ENCODE assay signal across 13 cellular contexts in the genomic region with DNA sequence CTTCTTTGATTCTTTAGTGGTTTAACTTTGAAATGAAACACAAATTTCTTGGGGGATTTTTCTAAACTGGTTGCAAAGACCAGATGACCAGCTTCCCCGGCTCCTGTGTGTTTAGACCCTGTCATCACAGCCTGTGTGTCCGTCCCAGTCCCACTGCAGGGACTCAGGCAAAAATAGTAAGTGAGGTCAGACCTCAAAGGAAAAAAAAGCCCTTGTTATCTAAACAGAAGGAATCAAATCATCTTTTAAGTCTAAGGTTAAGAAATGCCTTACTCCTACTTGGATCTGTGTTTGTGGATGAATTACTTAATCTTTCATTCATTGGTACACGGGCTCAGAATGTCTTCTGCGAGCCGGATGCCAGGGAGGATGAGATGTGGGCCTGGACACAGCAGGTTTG.
A peak's percentile ranks its signal among the peaks of the same experiment; 100 is the strongest.
DNase-seq lines count a peak whose midpoint lies in the region; ATAC-seq and TF ChIP-seq lines count a peak whose summit lies in the region.
"Had no signal": no experiment of that assay in that cellular context is flagged by ENCODE, and none has a peak within 500 bp of the region (broad histone marks: within the 10 kb centered on the region; RNA-seq: fewer than 3 reads in every experiment).

No MANE protein-coding gene starts in this region.

- no peaks in the 10 kb centered on the region for H3K36me3 Mint-ChIP-seq in osteocyte (ENCODE audit: unreplicated experiment)

- TF ChIP-seq CTCF in AG10803 (conservative IDR thresholded peaks at IDR 0.05; ENCODE audit: low read length): no peak
- TF ChIP-seq CTCF in gastroesophageal sphincter (IDR thresholded peaks at IDR 0.05): no peak
- TF ChIP-seq CTCF in osteocyte (IDR thresholded peaks at IDR 0.05): no peak

- no peaks in the 10 kb centered on the region for H3K36me3 ChIP-seq in gastroesophageal sphincter
- H3K36me3 ChIP-seq: pancreas had no signal

- TF ChIP-seq EP300 in gastroesophageal sphincter (IDR thresholded peaks at IDR 0.05): no peak

- H3K27me3 Mint-ChIP-seq in osteocyte (ENCODE audit: unreplicated experiment): no peaks in the 10 kb centered on the region

- TF ChIP-seq POLR2A in gastroesophageal sphincter (IDR thresholded peaks at IDR 0.05): no peak

- H3K27ac ChIP-seq in gastroesophageal sphincter: peak overlapping the region in 3 of 4 donors; percentile 44 to 71 (median 67)

- WGBS in gastroesophageal sphincter (ENCODE audit: low coverage in 1 of 2), 2 donors: 5 to 47% methylated on average over 4 to 5 of the region's 5 CpGs

- H3K9me3 ChIP-seq in gastroesophageal sphincter: no peaks in the 10 kb centered on the region
- H3K9me3 ChIP-seq: pancreas had no signal

- no peaks in the 10 kb centered on the region for H3K27me3 ChIP-seq in gastroesophageal sphincter
- H3K27me3 ChIP-seq: pancreas had no signal

- peak overlapping the region; percentile 70 for H3K27ac Mint-ChIP-seq in osteocyte (ENCODE audit: unreplicated experiment)

- H3K9me3 Mint-ChIP-seq in osteocyte (ENCODE audit: unreplicated experiment): no peaks in the 10 kb centered on the region

- H3K4me1 ChIP-seq in gastroesophageal sphincter: peaks cover 15 to 31% (median 21%) of the 10 kb centered on the region in 3 donors
- H3K4me1 ChIP-seq: pancreas had no signal

- DNase-seq in AG10803 (ENCODE audit: low read depth): peak; percentile 32
- DNase-seq in osteocyte (ENCODE audit: extremely low spot score, unreplicated experiment): no peak
- DNase-seq in GF-D8 (lab: John Stamatoyannopoulos, UW): no peak
- no peak for DNase-seq in DMS53 treated with DMSO at 0.1 percent for 48 hours (lab: John Stamatoyannopoulos, UW; ENCODE audit: unreplicated experiment)
- DNase-seq in NCI-H82 (lab: John Stamatoyannopoulos, UW): no peak
- DNase-seq: activated CD4-positive, alpha-beta T cell treated with anti-CD3 and anti-CD28 coated beads, Interleukin-2, amount 50 U/mL, for 4 hours; activated naive CD8-positive, alpha-beta T cell treated with anti-CD3 and anti-CD28 coated beads, Interleukin-2, amount 10 ng/mL, durations not matched to agents 7 days and 5 days; NCI-H510A; pancreas had no signal

- H3K4me1 Mint-ChIP-seq in osteocyte (ENCODE audit: unreplicated experiment): peaks cover 23% of the 10 kb centered on the region

- no peak overlapping the region for H3K4me3 Mint-ChIP-seq in osteocyte (ENCODE audit: unreplicated experiment)

- H3K4me3 ChIP-seq in AG10803 (ENCODE audit: low read length): no peak overlapping the region
- no peak overlapping the region for H3K4me3 ChIP-seq in gastroesophageal sphincter
- H3K4me3 ChIP-seq: pancreas had no signal

- ATAC-seq in SK-N-SH treated with all-trans-retinoic acid at 6 μM for 48 hours: peak; percentile 21; the same call in 2 of the 3 replicates
- peak; percentile 21 for ATAC-seq in gastroesophageal sphincter
- no peak for ATAC-seq in GM18907 (IDR thresholded peaks at IDR 0.05; ENCODE audit: unreplicated experiment)
- ATAC-seq: HCT116 had no signal

TF ChIP-seq in SK-N-SH treated with all-trans-retinoic acid at 6 μM for 48 hours, 23 proteins besides CTCF, POLR2A, EP300 and RAD21:
- no peak for TF ChIP-seq ZC3H10 (CRISPR knock-in tag; IDR thresholded peaks at IDR 0.05)
- no peak for TF ChIP-seq CSRNP3 (CRISPR knock-in tag; IDR thresholded peaks at IDR 0.05)
- no peak for TF ChIP-seq GLIS3 (CRISPR knock-in tag; IDR thresholded peaks at IDR 0.05)
- TF ChIP-seq ZFP3 (CRISPR knock-in tag; IDR thresholded peaks at IDR 0.05): no peak
- TF ChIP-seq BACH2 (CRISPR knock-in tag; IDR thresholded peaks at IDR 0.05; ENCODE audit: borderline replicate concordance): no peak
- TF ChIP-seq, protein P1, sequence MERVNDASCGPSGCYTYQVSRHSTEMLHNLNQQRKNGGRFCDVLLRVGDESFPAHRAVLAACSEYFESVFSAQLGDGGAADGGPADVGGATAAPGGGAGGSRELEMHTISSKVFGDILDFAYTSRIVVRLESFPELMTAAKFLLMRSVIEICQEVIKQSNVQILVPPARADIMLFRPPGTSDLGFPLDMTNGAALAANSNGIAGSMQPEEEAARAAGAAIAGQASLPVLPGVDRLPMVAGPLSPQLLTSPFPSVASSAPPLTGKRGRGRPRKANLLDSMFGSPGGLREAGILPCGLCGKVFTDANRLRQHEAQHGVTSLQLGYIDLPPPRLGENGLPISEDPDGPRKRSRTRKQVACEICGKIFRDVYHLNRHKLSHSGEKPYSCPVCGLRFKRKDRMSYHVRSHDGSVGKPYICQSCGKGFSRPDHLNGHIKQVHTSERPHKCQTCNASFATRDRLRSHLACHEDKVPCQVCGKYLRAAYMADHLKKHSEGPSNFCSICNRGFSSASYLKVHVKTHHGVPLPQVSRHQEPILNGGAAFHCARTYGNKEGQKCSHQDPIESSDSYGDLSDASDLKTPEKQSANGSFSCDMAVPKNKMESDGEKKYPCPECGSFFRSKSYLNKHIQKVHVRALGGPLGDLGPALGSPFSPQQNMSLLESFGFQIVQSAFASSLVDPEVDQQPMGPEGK (CRISPR knock-in tag; IDR thresholded peaks at IDR 0.05; ENCODE audit: borderline replicate concordance): no peak
- TF ChIP-seq ISL1 (CRISPR knock-in tag; IDR thresholded peaks at IDR 0.05): no peak
TF ChIP-seq in SK-N-SH treated with all-trans-retinoic acid at 6 μM for 48 hours: peak in this region for 0.
